ENCODE assay signal across 3 cellular contexts in the genomic region with DNA sequence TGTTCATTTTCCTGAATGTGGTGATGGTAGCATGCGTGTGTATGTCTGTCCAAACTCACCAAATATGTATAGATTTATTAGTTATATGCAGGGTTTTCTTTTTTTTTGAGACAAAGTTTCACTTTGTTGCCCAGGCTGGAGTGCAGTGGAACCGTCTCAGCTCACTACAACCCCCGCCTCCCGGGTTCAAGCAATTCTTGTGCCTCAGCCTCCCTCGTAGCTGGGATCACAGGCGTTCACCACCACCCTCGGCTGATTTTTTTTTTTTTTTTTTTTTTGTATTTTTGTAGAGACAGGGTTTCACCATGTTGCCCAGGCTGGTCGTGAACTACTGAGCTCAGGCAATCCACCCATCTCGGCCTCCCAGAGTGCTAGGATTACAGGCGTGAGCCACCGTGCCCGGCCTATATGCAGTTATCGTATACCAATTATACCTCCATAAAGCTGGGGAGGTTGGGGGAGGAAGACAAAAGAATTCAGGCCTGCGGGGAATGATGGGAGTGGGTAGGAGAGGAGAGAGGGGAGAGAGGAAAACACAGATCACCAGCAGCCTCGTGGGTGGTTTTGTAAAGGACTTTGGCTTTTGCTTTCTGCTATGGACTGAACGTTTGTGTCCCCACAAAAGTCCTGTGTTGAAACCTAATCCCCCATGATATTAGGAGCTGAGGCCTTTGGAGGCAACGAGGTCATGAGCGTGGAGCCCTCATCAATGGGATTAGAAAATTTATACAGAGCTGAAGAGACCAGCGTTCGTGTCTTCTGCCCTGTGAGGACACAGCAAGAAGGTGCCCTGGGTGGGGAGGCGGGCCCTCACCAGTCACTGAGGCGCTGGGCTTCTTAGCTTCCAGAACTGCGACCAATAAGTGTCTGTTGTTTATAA.
TF ChIP-seq lines count a peak whose summit lies in the region.

No MANE protein-coding gene starts in this region.

TF ChIP-seq in GM23338, 12 proteins besides CTCF, POLR2A, EP300 and RAD21 (continues in another document):
- TF ChIP-seq ZNF462 (CRISPR knock-in tag; IDR thresholded peaks at IDR 0.05) (no peak), EZH2 (IDR thresholded peaks at IDR 0.05; ENCODE audit: low read depth, unreplicated experiment) (no peak), POLR2AphosphoS5 (IDR thresholded peaks at IDR 0.05; ENCODE audit: low read depth) (no peak), ZNF331 (CRISPR knock-in tag; IDR thresholded peaks at IDR 0.05; ENCODE audit: low read depth) (no peak), CREB1 (CRISPR knock-in tag; IDR thresholded peaks at IDR 0.05; ENCODE audit: low read depth) (no peak), NANOG (IDR thresholded peaks at IDR 0.05; ENCODE audit: borderline replicate concordance) (no peak)

TF ChIP-seq in HEK293T, 16 proteins besides CTCF, POLR2A, EP300 and RAD21:
- TF ChIP-seq ZNF384 (IDR thresholded peaks at IDR 0.05) (peak; percentile 86), SP1 (IDR thresholded peaks at IDR 0.05) (no peak), ARNT (IDR thresholded peaks at IDR 0.05) (no peak), BHLHE40 (IDR thresholded peaks at IDR 0.05; ENCODE audit: borderline replicate concordance) (no peak), ELF4 (IDR thresholded peaks at IDR 0.05) (no peak), HDGF (IDR thresholded peaks at IDR 0.05; ENCODE audit: borderline replicate concordance) (0 out of 2 replicates have a peak, but pooled peaks have one; percentile 95), PKNOX1 (IDR thresholded peaks at IDR 0.05) (no peak), L3MBTL2 (conservative IDR thresholded peaks at IDR 0.05) (peak; percentile 28; the same call in 1 of the 2 replicates)

TF ChIP-seq in H1, 55 proteins besides CTCF, POLR2A, EP300 and RAD21:
- TF ChIP-seq MAFK (IDR thresholded peaks at IDR 0.05; ENCODE audit: low read depth, low read length) (no peak), RNF2 (IDR thresholded peaks at IDR 0.05; ENCODE audit: borderline replicate concordance, low read depth, low read length, missing control alignments, poor library complexity, severe bottlenecking) (no peak), JUND (IDR thresholded peaks at IDR 0.05; ENCODE audit: low read length) (no peak), EZH2 (IDR thresholded peaks at IDR 0.05; ENCODE audit: low read depth, low read length, severe bottlenecking) (no peak), TCF12 (IDR thresholded peaks at IDR 0.05; ENCODE audit: low read depth, low read length) (no peak), RXRA (IDR thresholded peaks at IDR 0.05; ENCODE audit: insufficient read depth, low read depth, low read length) (no peak), TBP (IDR thresholded peaks at IDR 0.05; ENCODE audit: low read depth, low read length) (no peak), ASH2L (IDR thresholded peaks at IDR 0.05; ENCODE audit: low read length) (no peak), CEBPB (IDR thresholded peaks at IDR 0.05; ENCODE audit: low read depth, low read length) (no peak), MAX (IDR thresholded peaks at IDR 0.05) (no peak), POLR2AphosphoS5 (IDR thresholded peaks at IDR 0.05; ENCODE audit: low read depth, low read length) (no peak), USF2 (IDR thresholded peaks at IDR 0.05; ENCODE audit: low read length) (no peak), FOSL1 (IDR thresholded peaks at IDR 0.05; ENCODE audit: insufficient read depth, low read depth, low read length) (no peak), JUN (IDR thresholded peaks at IDR 0.05; ENCODE audit: low read depth, low read length) (no peak), TEAD4 (IDR thresholded peaks at IDR 0.05; ENCODE audit: low read depth, low read length) (no peak), KDM5A (IDR thresholded peaks at IDR 0.05; ENCODE audit: low read length) (no peak)
- TF ChIP-seq, protein P1, sequence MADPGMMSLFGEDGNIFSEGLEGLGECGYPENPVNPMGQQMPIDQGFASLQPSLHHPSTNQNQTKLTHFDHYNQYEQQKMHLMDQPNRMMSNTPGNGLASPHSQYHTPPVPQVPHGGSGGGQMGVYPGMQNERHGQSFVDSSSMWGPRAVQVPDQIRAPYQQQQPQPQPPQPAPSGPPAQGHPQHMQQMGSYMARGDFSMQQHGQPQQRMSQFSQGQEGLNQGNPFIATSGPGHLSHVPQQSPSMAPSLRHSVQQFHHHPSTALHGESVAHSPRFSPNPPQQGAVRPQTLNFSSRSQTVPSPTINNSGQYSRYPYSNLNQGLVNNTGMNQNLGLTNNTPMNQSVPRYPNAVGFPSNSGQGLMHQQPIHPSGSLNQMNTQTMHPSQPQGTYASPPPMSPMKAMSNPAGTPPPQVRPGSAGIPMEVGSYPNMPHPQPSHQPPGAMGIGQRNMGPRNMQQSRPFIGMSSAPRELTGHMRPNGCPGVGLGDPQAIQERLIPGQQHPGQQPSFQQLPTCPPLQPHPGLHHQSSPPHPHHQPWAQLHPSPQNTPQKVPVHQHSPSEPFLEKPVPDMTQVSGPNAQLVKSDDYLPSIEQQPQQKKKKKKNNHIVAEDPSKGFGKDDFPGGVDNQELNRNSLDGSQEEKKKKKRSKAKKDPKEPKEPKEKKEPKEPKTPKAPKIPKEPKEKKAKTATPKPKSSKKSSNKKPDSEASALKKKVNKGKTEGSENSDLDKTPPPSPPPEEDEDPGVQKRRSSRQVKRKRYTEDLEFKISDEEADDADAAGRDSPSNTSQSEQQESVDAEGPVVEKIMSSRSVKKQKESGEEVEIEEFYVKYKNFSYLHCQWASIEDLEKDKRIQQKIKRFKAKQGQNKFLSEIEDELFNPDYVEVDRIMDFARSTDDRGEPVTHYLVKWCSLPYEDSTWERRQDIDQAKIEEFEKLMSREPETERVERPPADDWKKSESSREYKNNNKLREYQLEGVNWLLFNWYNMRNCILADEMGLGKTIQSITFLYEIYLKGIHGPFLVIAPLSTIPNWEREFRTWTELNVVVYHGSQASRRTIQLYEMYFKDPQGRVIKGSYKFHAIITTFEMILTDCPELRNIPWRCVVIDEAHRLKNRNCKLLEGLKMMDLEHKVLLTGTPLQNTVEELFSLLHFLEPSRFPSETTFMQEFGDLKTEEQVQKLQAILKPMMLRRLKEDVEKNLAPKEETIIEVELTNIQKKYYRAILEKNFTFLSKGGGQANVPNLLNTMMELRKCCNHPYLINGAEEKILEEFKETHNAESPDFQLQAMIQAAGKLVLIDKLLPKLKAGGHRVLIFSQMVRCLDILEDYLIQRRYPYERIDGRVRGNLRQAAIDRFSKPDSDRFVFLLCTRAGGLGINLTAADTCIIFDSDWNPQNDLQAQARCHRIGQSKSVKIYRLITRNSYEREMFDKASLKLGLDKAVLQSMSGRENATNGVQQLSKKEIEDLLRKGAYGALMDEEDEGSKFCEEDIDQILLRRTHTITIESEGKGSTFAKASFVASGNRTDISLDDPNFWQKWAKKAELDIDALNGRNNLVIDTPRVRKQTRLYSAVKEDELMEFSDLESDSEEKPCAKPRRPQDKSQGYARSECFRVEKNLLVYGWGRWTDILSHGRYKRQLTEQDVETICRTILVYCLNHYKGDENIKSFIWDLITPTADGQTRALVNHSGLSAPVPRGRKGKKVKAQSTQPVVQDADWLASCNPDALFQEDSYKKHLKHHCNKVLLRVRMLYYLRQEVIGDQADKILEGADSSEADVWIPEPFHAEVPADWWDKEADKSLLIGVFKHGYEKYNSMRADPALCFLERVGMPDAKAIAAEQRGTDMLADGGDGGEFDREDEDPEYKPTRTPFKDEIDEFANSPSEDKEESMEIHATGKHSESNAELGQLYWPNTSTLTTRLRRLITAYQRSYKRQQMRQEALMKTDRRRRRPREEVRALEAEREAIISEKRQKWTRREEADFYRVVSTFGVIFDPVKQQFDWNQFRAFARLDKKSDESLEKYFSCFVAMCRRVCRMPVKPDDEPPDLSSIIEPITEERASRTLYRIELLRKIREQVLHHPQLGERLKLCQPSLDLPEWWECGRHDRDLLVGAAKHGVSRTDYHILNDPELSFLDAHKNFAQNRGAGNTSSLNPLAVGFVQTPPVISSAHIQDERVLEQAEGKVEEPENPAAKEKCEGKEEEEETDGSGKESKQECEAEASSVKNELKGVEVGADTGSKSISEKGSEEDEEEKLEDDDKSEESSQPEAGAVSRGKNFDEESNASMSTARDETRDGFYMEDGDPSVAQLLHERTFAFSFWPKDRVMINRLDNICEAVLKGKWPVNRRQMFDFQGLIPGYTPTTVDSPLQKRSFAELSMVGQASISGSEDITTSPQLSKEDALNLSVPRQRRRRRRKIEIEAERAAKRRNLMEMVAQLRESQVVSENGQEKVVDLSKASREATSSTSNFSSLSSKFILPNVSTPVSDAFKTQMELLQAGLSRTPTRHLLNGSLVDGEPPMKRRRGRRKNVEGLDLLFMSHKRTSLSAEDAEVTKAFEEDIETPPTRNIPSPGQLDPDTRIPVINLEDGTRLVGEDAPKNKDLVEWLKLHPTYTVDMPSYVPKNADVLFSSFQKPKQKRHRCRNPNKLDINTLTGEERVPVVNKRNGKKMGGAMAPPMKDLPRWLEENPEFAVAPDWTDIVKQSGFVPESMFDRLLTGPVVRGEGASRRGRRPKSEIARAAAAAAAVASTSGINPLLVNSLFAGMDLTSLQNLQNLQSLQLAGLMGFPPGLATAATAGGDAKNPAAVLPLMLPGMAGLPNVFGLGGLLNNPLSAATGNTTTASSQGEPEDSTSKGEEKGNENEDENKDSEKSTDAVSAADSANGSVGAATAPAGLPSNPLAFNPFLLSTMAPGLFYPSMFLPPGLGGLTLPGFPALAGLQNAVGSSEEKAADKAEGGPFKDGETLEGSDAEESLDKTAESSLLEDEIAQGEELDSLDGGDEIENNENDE (IDR thresholded peaks at IDR 0.05; ENCODE audit: insufficient replicate concordance, low read length), result no peak
